In the genomic region with DNA sequence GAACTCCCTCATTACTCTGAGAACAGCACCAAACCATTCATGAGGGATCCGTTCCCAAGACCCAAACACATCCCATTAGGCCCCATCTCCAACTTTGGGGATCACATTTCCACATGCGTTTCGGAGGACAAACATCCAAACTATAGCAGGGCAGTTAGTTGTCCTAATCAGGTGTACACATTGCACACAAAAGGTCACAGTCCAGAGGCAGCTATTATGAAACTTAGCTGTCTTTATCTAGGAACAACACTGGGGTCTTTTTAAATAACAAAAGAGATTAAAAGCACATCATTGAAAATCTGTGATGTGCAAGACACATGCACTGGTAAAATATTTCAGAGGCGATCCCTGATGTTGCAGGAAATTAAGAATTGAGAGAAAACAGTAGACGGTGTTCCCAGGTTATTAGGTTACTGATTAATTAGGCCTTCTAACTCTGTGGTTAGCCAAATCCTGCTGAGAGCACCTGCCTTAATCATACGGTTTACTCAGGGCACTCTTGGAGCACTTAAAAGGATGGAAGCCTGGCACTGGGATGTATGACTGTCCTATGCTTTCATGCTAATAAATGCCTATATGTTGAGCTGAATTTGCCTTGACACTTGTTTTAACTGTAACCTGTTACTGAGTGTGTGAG, we compare ENCODE assay signal across 16 cellular contexts.
"Had no signal": no experiment of that assay in that cellular context is flagged by ENCODE, and none has a peak within 500 bp of the region (broad histone marks: within the 10 kb centered on the region; RNA-seq: fewer than 3 reads in every experiment).

No MANE protein-coding gene starts in this region.

- H3K36me3 Mint-ChIP-seq: activated naive CD8-positive, alpha-beta T cell had no signal

- H3K4me1 Mint-ChIP-seq: activated B cell treated with CpG ODN at 0.5 μM for 24 hours; nephron progenitor cell; stimulated activated naive CD8-positive, alpha-beta T cell treated with anti-CD3 and anti-CD28 coated beads, Interleukin-15, amount 100 ng/mL, for 72 hours had no signal

- H3K36me3 ChIP-seq: colonic mucosa, lower lobe of right lung, prostate gland, sigmoid colon, spleen had no signal

- H3K4me3 ChIP-seq: body of pancreas, colonic mucosa, lower lobe of right lung, prostate gland, sigmoid colon, spleen had no signal

- H3K27ac ChIP-seq: body of pancreas, colonic mucosa, lower lobe of right lung, prostate gland, sigmoid colon, spleen had no signal

- H3K4me3 Mint-ChIP-seq: activated B cell treated with CpG ODN at 0.5 μM for 24 hours; activated naive CD8-positive, alpha-beta T cell; nephron progenitor cell; stimulated activated naive CD8-positive, alpha-beta T cell treated with anti-CD3 and anti-CD28 coated beads, Interleukin-15, amount 100 ng/mL, for 72 hours had no signal

- H3K9me3 ChIP-seq: body of pancreas, colonic mucosa, lower lobe of right lung, prostate gland, sigmoid colon had no signal

- H3K27me3 ChIP-seq: body of pancreas, colonic mucosa, sigmoid colon, spleen had no signal

- DNase-seq: activated B cell treated with CpG ODN at 0.5 μM for 24 hours; activated CD4-positive, alpha-beta T cell treated with anti-CD3 and anti-CD28 coated beads for 48 hours; activated gamma-delta T cell treated with Interleukin-2 at 50 U/mL for 16 hours; amygdala; body of pancreas; caudate nucleus; colonic mucosa; hippocampal formation; lower lobe of right lung; nephron progenitor cell; sigmoid colon; spleen; stimulated activated naive CD8-positive, alpha-beta T cell treated with anti-CD3 and anti-CD28 coated beads, Interleukin-15, amount 100 ng/mL, for 72 hours had no signal

- H3K4me1 ChIP-seq: body of pancreas, colonic mucosa, lower lobe of right lung, prostate gland, sigmoid colon, spleen had no signal

- H3K27ac Mint-ChIP-seq: activated B cell treated with CpG ODN at 0.5 μM for 24 hours; activated naive CD8-positive, alpha-beta T cell; nephron progenitor cell; stimulated activated naive CD8-positive, alpha-beta T cell treated with anti-CD3 and anti-CD28 coated beads, Interleukin-15, amount 100 ng/mL, for 72 hours had no signal

- ATAC-seq: body of pancreas; esophagus mucosa; lower lobe of right lung; stimulated activated naive CD8-positive, alpha-beta T cell treated with anti-CD3 and anti-CD28 coated beads, Interleukin-15, amount 100 ng/mL, for 72 hours had no signal

- H3K27me3 Mint-ChIP-seq: activated B cell treated with CpG ODN at 0.5 μM for 24 hours; activated naive CD8-positive, alpha-beta T cell; stimulated activated naive CD8-positive, alpha-beta T cell treated with anti-CD3 and anti-CD28 coated beads, Interleukin-15, amount 100 ng/mL, for 72 hours had no signal
